Comparison of ENCODE assay signal across 19 cellular contexts in the genomic region with DNA sequence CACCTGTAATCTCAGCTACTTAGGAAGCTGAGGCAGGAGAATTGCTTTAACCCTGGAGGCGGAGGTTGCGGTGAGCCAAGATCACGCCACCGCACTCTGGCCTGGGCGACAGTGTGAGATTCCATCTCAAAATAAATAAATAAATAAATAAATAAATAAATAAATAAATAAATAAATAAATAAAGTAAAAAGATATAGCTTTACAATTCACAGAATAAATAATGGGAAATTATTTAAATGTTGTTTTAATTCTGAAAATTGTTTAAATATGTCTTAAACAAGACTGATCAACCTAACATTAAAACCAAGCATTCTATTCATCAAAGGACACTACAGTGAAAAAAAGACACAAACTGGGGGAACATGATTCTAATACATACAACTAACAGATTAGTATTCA.
DNase-seq lines count a peak whose midpoint lies in the region; FAIRE-seq and TF ChIP-seq lines count a peak whose summit lies in the region.
"Had no signal": no experiment of that assay in that cellular context is flagged by ENCODE, and none has a peak within 500 bp of the region (broad histone marks: within the 10 kb centered on the region; RNA-seq: fewer than 3 reads in every experiment).

No MANE protein-coding gene starts in this region.

- no peaks in the 10 kb centered on the region for H3K4me1 ChIP-seq in HEK293 (ENCODE audit: control insufficient read depth, insufficient read depth, low read length)
- H3K4me1 ChIP-seq: Caco-2 had no signal

- no peaks in the 10 kb centered on the region for H3K9me3 ChIP-seq in HEK293 (ENCODE audit: control insufficient read depth, insufficient read depth, low read depth, low read length)
- H3K9me3 ChIP-seq: BLaER1 treated with 17β-estradiol and CSF1 and Interleukin-3, amounts not matched to agents 10 nM and 100 nM; Caco-2 had no signal

- DNase-seq in frontal cortex (ENCODE audit: low spot score in 2 of 2) (no peak), NCI-H187 (lab: John Stamatoyannopoulos, UW) (no peak)
- no peak for DNase-seq in activated effector memory CD4-positive, alpha-beta T cell treated with anti-CD3 and anti-CD28 coated beads, Interleukin-2, amount 50 U/mL, for 16 hours
- DNase-seq: AML-193; Caco-2; Calu3; CD4-positive, alpha-beta T cell; CD8-positive, alpha-beta T cell; DMS79 treated with DMSO at 0.1 percent for 48 hours; GF-D8 had no signal

- no peak overlapping the region for H3K4me3 ChIP-seq in HEK293 (ENCODE audit: low read depth, low read length)
- H3K4me3 ChIP-seq: BLaER1 treated with 17β-estradiol and CSF1 and Interleukin-3, amounts not matched to agents 10 nM and 100 nM had no signal

- H3K27ac ChIP-seq in HEK293 (ENCODE audit: extremely low read depth, low read depth, low read length), result no peak overlapping the region
- H3K27ac ChIP-seq: 22Rv1; BLaER1 treated with 17β-estradiol and CSF1 and Interleukin-3, amounts not matched to agents 10 nM and 100 nM; C4-2B had no signal

- peak; percentile 6 for FAIRE-seq in A204.1 (lab: Jason Lieb, UNC)
- FAIRE-seq in frontal cortex (lab: Jason Lieb, UNC), result peak; percentile 77
- FAIRE-seq: D721Med, G401.6, GM12891, GM18507 had no signal

- no peak for TF ChIP-seq CTCF in HEK293 (tag by site-specific recombination; IDR thresholded peaks at IDR 0.05)

- POLR2A ChIA-PET in HEK293 (lab: Yijun Ruan, JAX), result no interaction called here

- H3K36me3 ChIP-seq in HEK293 (ENCODE audit: control insufficient read depth in 2 of 2, insufficient read depth in 1 of 2, low read length in 2 of 2), result no peaks in the 10 kb centered on the region
- H3K36me3 ChIP-seq: BLaER1 treated with 17β-estradiol and CSF1 and Interleukin-3, amounts not matched to agents 10 nM and 100 nM had no signal

- CTCF ChIA-PET in HEK293 (lab: Yijun Ruan, JAX), result no interaction called here

TF ChIP-seq in HEK293, 187 proteins besides CTCF, POLR2A, EP300 and RAD21:
- TF ChIP-seq, protein P1, sequence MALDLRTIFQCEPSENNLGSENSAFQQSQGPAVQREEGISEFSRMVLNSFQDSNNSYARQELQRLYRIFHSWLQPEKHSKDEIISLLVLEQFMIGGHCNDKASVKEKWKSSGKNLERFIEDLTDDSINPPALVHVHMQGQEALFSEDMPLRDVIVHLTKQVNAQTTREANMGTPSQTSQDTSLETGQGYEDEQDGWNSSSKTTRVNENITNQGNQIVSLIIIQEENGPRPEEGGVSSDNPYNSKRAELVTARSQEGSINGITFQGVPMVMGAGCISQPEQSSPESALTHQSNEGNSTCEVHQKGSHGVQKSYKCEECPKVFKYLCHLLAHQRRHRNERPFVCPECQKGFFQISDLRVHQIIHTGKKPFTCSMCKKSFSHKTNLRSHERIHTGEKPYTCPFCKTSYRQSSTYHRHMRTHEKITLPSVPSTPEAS (tag by site-specific recombination; IDR thresholded peaks at IDR 0.05), result no peak
- TF ChIP-seq RBAK (tag by site-specific recombination; IDR thresholded peaks at IDR 0.05), result no peak
- peak; percentile 30 for TF ChIP-seq ZNF426 (tag by site-specific recombination; IDR thresholded peaks at IDR 0.05)
- TF ChIP-seq ZNF366 (tag by site-specific recombination; conservative IDR thresholded peaks at IDR 0.05), result no peak
- TF ChIP-seq ZNF555 (tag by site-specific recombination; conservative IDR thresholded peaks at IDR 0.05), result 0 out of 2 replicates have a peak, but pooled peaks have one; percentile 8
- TF ChIP-seq, protein P2, sequence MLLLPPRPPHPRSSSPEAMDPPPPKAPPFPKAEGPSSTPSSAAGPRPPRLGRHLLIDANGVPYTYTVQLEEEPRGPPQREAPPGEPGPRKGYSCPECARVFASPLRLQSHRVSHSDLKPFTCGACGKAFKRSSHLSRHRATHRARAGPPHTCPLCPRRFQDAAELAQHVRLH (tag by site-specific recombination; IDR thresholded peaks at IDR 0.05), result no peak
- TF ChIP-seq, protein P3, sequence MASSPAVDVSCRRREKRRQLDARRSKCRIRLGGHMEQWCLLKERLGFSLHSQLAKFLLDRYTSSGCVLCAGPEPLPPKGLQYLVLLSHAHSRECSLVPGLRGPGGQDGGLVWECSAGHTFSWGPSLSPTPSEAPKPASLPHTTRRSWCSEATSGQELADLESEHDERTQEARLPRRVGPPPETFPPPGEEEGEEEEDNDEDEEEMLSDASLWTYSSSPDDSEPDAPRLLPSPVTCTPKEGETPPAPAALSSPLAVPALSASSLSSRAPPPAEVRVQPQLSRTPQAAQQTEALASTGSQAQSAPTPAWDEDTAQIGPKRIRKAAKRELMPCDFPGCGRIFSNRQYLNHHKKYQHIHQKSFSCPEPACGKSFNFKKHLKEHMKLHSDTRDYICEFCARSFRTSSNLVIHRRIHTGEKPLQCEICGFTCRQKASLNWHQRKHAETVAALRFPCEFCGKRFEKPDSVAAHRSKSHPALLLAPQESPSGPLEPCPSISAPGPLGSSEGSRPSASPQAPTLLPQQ (tag by site-specific recombination; IDR thresholded peaks at IDR 0.05), result no peak
- TF ChIP-seq ZNF654 (tag by site-specific recombination; IDR thresholded peaks at IDR 0.05; ENCODE audit: low read depth), result no peak
- TF ChIP-seq GLIS2 (tag by site-specific recombination; IDR thresholded peaks at IDR 0.05), result no peak
- no peak for TF ChIP-seq ZNF600 (tag by site-specific recombination; IDR thresholded peaks at IDR 0.05)
- no peak for TF ChIP-seq ZNF529 (tag by site-specific recombination; IDR thresholded peaks at IDR 0.05; ENCODE audit: insufficient replicate concordance)
- TF ChIP-seq ZNF560 (tag by site-specific recombination; IDR thresholded peaks at IDR 0.05; ENCODE audit: borderline replicate concordance), result no peak
